ENCODE assay signal across 12 cellular contexts in the genomic region with DNA sequence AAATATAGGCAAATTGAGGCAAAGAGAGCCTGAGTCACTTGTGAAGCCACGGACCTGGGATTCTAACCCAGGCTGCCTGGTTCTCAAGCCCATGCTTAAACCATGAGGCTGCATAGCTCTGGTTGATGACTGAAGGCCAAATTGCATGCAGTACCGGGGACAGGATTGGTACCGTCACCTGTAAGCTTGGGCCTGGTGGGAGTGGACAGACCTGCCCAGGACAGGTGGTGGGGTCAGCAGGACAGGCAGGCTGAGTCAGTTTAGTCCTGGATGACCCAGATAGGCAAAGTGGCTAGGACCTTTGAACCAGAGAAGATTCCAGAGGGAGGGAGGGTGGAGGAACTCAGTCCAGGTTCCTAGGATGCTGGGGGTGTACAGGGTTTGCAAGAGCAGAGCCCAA. TPM values are rescaled to one million over a fixed set of nuclear protein-coding genes. Genes with fewer than 3 reads are reported as not detected.
A peak's percentile ranks its signal among the peaks of the same experiment; 100 is the strongest.
DNase-seq lines count a peak whose midpoint lies in the region; ATAC-seq and TF ChIP-seq lines count a peak whose summit lies in the region.
"Had no signal": no experiment of that assay in that cellular context is flagged by ENCODE, and none has a peak within 500 bp of the region (broad histone marks: within the 10 kb centered on the region; RNA-seq: fewer than 3 reads in every experiment).

No MANE protein-coding gene starts in this region.

- TF ChIP-seq POLR2A in thyroid gland (IDR thresholded peaks at IDR 0.05) = no peak

- H3K4me3 Mint-ChIP-seq in chondrocyte (ENCODE audit: unreplicated experiment) = no peak overlapping the region
- peak overlapping the region in 7 of 10 donors; percentile 38 to 72 (median 54) for H3K4me3 Mint-ChIP-seq in naive thymus-derived CD8-positive, alpha-beta T cell
- H3K4me3 Mint-ChIP-seq: neural crest cell, type B pancreatic cell had no signal

- CTCF ChIA-PET in OCI-LY7 (lab: Charles Lee; ENCODE audit: unreplicated experiment) = no interaction called here

- H3K9me3 ChIP-seq in OCI-LY7 (ENCODE audit: low read length) (no peaks in the 10 kb centered on the region), thyroid gland (no peaks in the 10 kb centered on the region)

- H4K20me1 ChIP-seq in OCI-LY7 (ENCODE audit: insufficient read depth, low read length) = no peaks in the 10 kb centered on the region

- H2AFZ ChIP-seq in OCI-LY7 (ENCODE audit: low read length) = 0 out of 2 replicates have a peak overlapping the region, but pooled peaks have one; percentile 87

- ATAC-seq in naive thymus-derived CD8-positive, alpha-beta T cell = no peak

- H3K27ac ChIP-seq in OCI-LY7 (ENCODE audit: low read depth, low read length, poor library complexity, severe bottlenecking) (no peak overlapping the region), thyroid gland (peak overlapping the region in 2 of 3 donors; percentile 68 to 73)

- H3K79me2 ChIP-seq in OCI-LY7 (ENCODE audit: insufficient read depth, low read depth, low read length) = no peaks in the 10 kb centered on the region

- POLR2A ChIA-PET in OCI-LY7 (lab: Charles Lee) = interaction anchor here (0.6 kb wide), 1 partner anchor 231 kb away, joined by 5 read pairs; no protein-coding TSS in a partner anchor
- POLR2A ChIA-PET in naive thymus-derived CD8-positive, alpha-beta T cell (lab: Charles Lee) = interaction anchor here (0.8 to 2.2 kb wide), 9 partner anchors 8 to 37 kb away, joined by 3 to 7 read pairs (median 4); no protein-coding TSS in a partner anchor

- 89 to 100% methylated on average over 1 to 3 of the region's 3 CpGs for whole genome bisulfite sequencing in thyroid gland, 2 donors

- no peaks in the 10 kb centered on the region for H3K36me3 ChIP-seq in OCI-LY7 (ENCODE audit: insufficient read depth, low read length)
- no peaks in the 10 kb centered on the region for H3K36me3 ChIP-seq in thyroid gland

- peaks cover 37% of the 10 kb centered on the region for H3K4me1 ChIP-seq in OCI-LY7 (ENCODE audit: insufficient read depth, low read length, poor library complexity, severe bottlenecking)
- peaks cover 12 to 18% of the 10 kb centered on the region in 2 donors for H3K4me1 ChIP-seq in thyroid gland

- H3K9me3 Mint-ChIP-seq in chondrocyte (ENCODE audit: low read depth) = peaks cover 2% of the 10 kb centered on the region
- no peaks in the 10 kb centered on the region for H3K9me3 Mint-ChIP-seq in naive thymus-derived CD8-positive, alpha-beta T cell
- H3K9me3 Mint-ChIP-seq: type B pancreatic cell had no signal

- BruUV-seq in OCI-LY7 (replicated peaks; lab: Mats Ljungman, UMichigan) = no TSS peak

- H3K9me2 ChIP-seq in OCI-LY7 (ENCODE audit: insufficient read depth, low read length) = no peaks in the 10 kb centered on the region

- peak overlapping the region; percentile 95 for H3K27ac Mint-ChIP-seq in chondrocyte (ENCODE audit: unreplicated experiment)
- peak overlapping the region in 9 of 10 donors; percentile 8 to 90 (median 75) for H3K27ac Mint-ChIP-seq in naive thymus-derived CD8-positive, alpha-beta T cell
- H3K27ac Mint-ChIP-seq: type B pancreatic cell had no signal

- no peaks in the 10 kb centered on the region for H3K27me3 ChIP-seq in thyroid gland

- H3K4me3 ChIP-seq in OCI-LY7 (ENCODE audit: low read depth, low read length, poor library complexity, severe bottlenecking) (no peak overlapping the region), thyroid gland (replicated peaks in 1 of 3) (no peak overlapping the region)

- DNase-seq in OCI-LY7 (ENCODE audit: low spot score) (no peak), chondrocyte (ENCODE audit: low spot score) (no peak), thyroid gland (no peak), SHP77 (lab: John Stamatoyannopoulos, UW) (no peak), inferior parietal cortex (ENCODE audit: extremely low spot score) (no peak)
- no peak for DNase-seq in naive thymus-derived CD8-positive, alpha-beta T cell
- DNase-seq in activated CD4-positive, CD25-positive, alpha-beta regulatory T cell treated with anti-CD3 and anti-CD28 coated beads, Interleukin-2, amount 50 U/mL, for 72 hours = no peak
- DNase-seq: DMS79 treated with DMSO at 0.1 percent for 48 hours; NCI-H1417; stimulated activated CD4-positive, alpha-beta T cell treated with anti-CD3 and anti-CD28 coated beads, Interleukin-4, amount 100 ng/mL, for 1 hour had no signal

- no peak for TF ChIP-seq CTCF in OCI-LY7 (conservative IDR thresholded peaks at IDR 0.05; ENCODE audit: low read length)
- no peak for TF ChIP-seq CTCF in chondrocyte (IDR thresholded peaks at IDR 0.05)
- TF ChIP-seq CTCF in thyroid gland (IDR thresholded peaks at IDR 0.05) = no peak

- peaks cover 58% of the 10 kb centered on the region for H3K4me1 Mint-ChIP-seq in chondrocyte (ENCODE audit: low read depth)
- peaks cover 34 to 86% (median 82%) of the 10 kb centered on the region in 4 donors for H3K4me1 Mint-ChIP-seq in naive thymus-derived CD8-positive, alpha-beta T cell

- no peak overlapping the region for H3K4me2 ChIP-seq in OCI-LY7 (ENCODE audit: low read length)

- intact Hi-C loops in OCI-LY7 (cut with micrococcal nuclease; ENCODE audit: unreplicated experiment) (no loop called here), thyroid gland (cut with DNase I) (no loop called here)

- H3K36me3 Mint-ChIP-seq in chondrocyte (ENCODE audit: low read depth) = no peaks in the 10 kb centered on the region
- H3K36me3 Mint-ChIP-seq in naive thymus-derived CD8-positive, alpha-beta T cell = no peaks in the 10 kb centered on the region
- H3K36me3 Mint-ChIP-seq: type B pancreatic cell had no signal

- H3K27me3 Mint-ChIP-seq in chondrocyte (ENCODE audit: low read depth) = no peaks in the 10 kb centered on the region
- H3K27me3 Mint-ChIP-seq in naive thymus-derived CD8-positive, alpha-beta T cell = no peaks in the 10 kb centered on the region

RNA-seq across cellular contexts. Expression of a gene that starts 25.8 kb away (rescaled TPM):
- not detected in 2 replicates for total RNA-seq in OCI-LY7 (2014; rRNA removed; shearing (Covaris generic))
- total RNA-seq in OCI-LY7 (2022) = not detected in 2 replicates
- 18.8 to 24.2 TPM (median 20.2 TPM) in 3 replicates for total RNA-seq in chondrocyte
- 100 to 1,000 TPM; 137 to 146 TPM for total RNA-seq in naive thymus-derived CD8-positive, alpha-beta T cell
- polyA plus RNA-seq in naive thymus-derived CD8-positive, alpha-beta T cell = 10 to 100 TPM; 16.8 to 45.8 (median 30.0) TPM
- 1 to 10 TPM; 4.7 to 7.9 (median 6.6) TPM for total RNA-seq in thyroid gland

Comparison
In these comparisons a context has a peak if more than half of its experiments do, and no peak if none do; other contexts are left out.
1. RNA of a gene that starts 25.8 kb away (total RNA-seq): 137 to 146 TPM in naive thymus-derived CD8-positive, alpha-beta T cell, 18.8 to 24.2 TPM in chondrocyte and 4.7 to 7.9 TPM in thyroid gland; not detected in OCI-LY7; every median in the first group is over 4 times any median in the second.